28 cellular contexts compared by ENCODE assay signal in the genomic region with DNA sequence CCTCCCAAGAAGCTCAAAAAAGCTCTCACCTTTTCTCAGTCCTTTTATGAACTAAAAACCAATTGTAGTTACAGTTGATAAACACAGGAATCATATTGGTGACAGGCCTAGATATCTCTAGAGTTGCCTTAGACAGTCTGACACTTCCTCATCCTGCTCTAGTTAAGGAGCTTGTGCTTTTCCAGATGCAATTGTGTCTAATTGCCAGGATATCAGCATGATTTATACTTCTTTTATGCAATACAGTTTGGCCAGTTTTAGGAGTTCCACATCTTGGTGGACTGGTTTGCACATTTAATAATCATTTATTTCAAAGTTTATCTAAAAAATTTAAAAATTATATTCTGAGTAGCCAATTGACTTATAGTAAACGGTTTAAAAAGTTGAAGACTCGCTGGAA.
"Had no signal": no experiment of that assay in that cellular context is flagged by ENCODE, and none has a peak within 500 bp of the region (broad histone marks: within the 10 kb centered on the region; RNA-seq: fewer than 3 reads in every experiment).

No MANE protein-coding gene starts in this region.

- H3K4me1 Mint-ChIP-seq: activated CD4-positive, alpha-beta memory T cell treated with anti-CD3 and anti-CD28 coated beads, Interleukin-2, amount 10 ng/mL, durations not matched to agents 7 days and 5 days; activated CD4-positive, alpha-beta T cell treated with anti-CD3 and anti-CD28 coated beads for 36 hours; activated T-helper 17 cell treated with anti-CD3 and anti-CD28 coated beads, Interleukin-2, amount 50 U/mL, for 72 hours; T-helper 17 cell had no signal

- H3K4me2 ChIP-seq: KMS-11 had no signal

- H3K9ac ChIP-seq: KMS-11 had no signal

- H3K36me3 ChIP-seq: cardiac muscle cell, WERI-Rb-1 had no signal

- H3K27me3 Mint-ChIP-seq: activated CD4-positive, alpha-beta memory T cell treated with anti-CD3 and anti-CD28 coated beads, Interleukin-2, amount 10 ng/mL, durations not matched to agents 7 days and 5 days; activated CD4-positive, alpha-beta T cell treated with anti-CD3 and anti-CD28 coated beads for 36 hours; activated naive CD8-positive, alpha-beta T cell had no signal

- ATAC-seq: activated CD4-positive, alpha-beta T cell treated with anti-CD3 and anti-CD28 coated beads for 36 hours; activated T-helper 17 cell treated with anti-CD3 and anti-CD28 coated beads, Interleukin-2, amount 50 U/mL, for 72 hours; T-helper 17 cell had no signal

- H3K27ac ChIP-seq: brain microvascular endothelial cell, cardiac muscle cell, KMS-11, Peyer's patch, RWPE1, SJCRH30, WERI-Rb-1 had no signal

- H3K36me3 Mint-ChIP-seq: activated naive CD8-positive, alpha-beta T cell had no signal

- DNase-seq: activated CD4-positive, alpha-beta memory T cell treated with anti-CD3 and anti-CD28 coated beads, Interleukin-2, amount 10 ng/mL, durations not matched to agents 7 days and 5 days; activated CD4-positive, alpha-beta T cell treated with anti-CD3 and anti-CD28 coated beads for 36 hours; activated CD4-positive, alpha-beta T cell treated with anti-CD3 and anti-CD28 coated beads, Interleukin-2, amount 50 U/mL, for 1 hour; activated gamma-delta T cell; activated naive CD4-positive, alpha-beta T cell treated with anti-CD3 and anti-CD28 coated beads for 36 hours; activated T-cell treated with anti-CD3 and anti-CD28 coated beads for 4 hours; activated T-cell treated with anti-CD3 and anti-CD28 coated beads, Interleukin-2, amount 50 U/mL, for 48 hours; amygdala; brain microvascular endothelial cell; cerebellar nuclear complex; MM.1S; NCI-H1105 treated with DMSO at 0.1 percent for 48 hours; NCI-H1436 treated with DMSO at 0.1 percent for 48 hours; NCI-H187; NCI-H2081; NCI-H446; NCI-H524; Peyer's patch; Right ventricle myocardium superior; SJCRH30; T-helper 17 cell; T-helper 9 cell; WERI-Rb-1 had no signal

- H3K27me3 ChIP-seq: brain microvascular endothelial cell, cardiac muscle cell, Peyer's patch, SJCRH30 had no signal

- H3K9me3 ChIP-seq: Peyer's patch, SJCRH30 had no signal

- H3K4me3 Mint-ChIP-seq: activated CD4-positive, alpha-beta memory T cell treated with anti-CD3 and anti-CD28 coated beads, Interleukin-2, amount 10 ng/mL, durations not matched to agents 7 days and 5 days; activated CD4-positive, alpha-beta T cell treated with anti-CD3 and anti-CD28 coated beads for 36 hours; activated naive CD4-positive, alpha-beta T cell treated with anti-CD3 and anti-CD28 coated beads for 36 hours; activated naive CD8-positive, alpha-beta T cell; activated T-helper 17 cell treated with anti-CD3 and anti-CD28 coated beads, Interleukin-2, amount 50 U/mL, for 72 hours; T-helper 17 cell had no signal

- H3K9me3 Mint-ChIP-seq: activated CD4-positive, alpha-beta memory T cell treated with anti-CD3 and anti-CD28 coated beads, Interleukin-2, amount 10 ng/mL, durations not matched to agents 7 days and 5 days; activated naive CD4-positive, alpha-beta T cell treated with anti-CD3 and anti-CD28 coated beads for 36 hours; activated T-helper 17 cell treated with anti-CD3 and anti-CD28 coated beads, Interleukin-2, amount 50 U/mL, for 72 hours had no signal

- H3K27ac Mint-ChIP-seq: activated CD4-positive, alpha-beta memory T cell treated with anti-CD3 and anti-CD28 coated beads, Interleukin-2, amount 10 ng/mL, durations not matched to agents 7 days and 5 days; activated CD4-positive, alpha-beta T cell treated with anti-CD3 and anti-CD28 coated beads for 36 hours; activated naive CD4-positive, alpha-beta T cell treated with anti-CD3 and anti-CD28 coated beads for 36 hours; activated naive CD8-positive, alpha-beta T cell; activated T-helper 17 cell treated with anti-CD3 and anti-CD28 coated beads, Interleukin-2, amount 50 U/mL, for 72 hours; T-helper 17 cell had no signal

- H3K4me3 ChIP-seq: cardiac muscle cell, Peyer's patch, SJCRH30 had no signal

- H3K4me1 ChIP-seq: Peyer's patch had no signal
